In genomic region chr11:13260196-13260962, GRCh38 we compare ENCODE assay signal across 11 cellular contexts. TPM values are rescaled to one million over a fixed set of nuclear protein-coding genes. Genes with fewer than 3 reads are reported as not detected.
DNase-seq lines count a peak whose midpoint lies in the region; ATAC-seq, FAIRE-seq and TF ChIP-seq lines count a peak whose summit lies in the region.
"Had no signal": no experiment of that assay in that cellular context is flagged by ENCODE, and none has a peak within 500 bp of the region (broad histone marks: within the 10 kb centered on the region; RNA-seq: fewer than 3 reads in every experiment).

No MANE protein-coding gene starts in this region.

- H3K9me2 ChIP-seq in SK-N-SH: no peaks in the 10 kb centered on the region
- no peaks in the 10 kb centered on the region for H3K9me2 ChIP-seq in OCI-LY7 (ENCODE audit: insufficient read depth, low read length)

- ATAC-seq in SK-N-SH treated with all-trans-retinoic acid at 6 μM for 48 hours (no peak), HG03159 (IDR thresholded peaks at IDR 0.05; ENCODE audit: unreplicated experiment) (no peak)

- H3K4me2 ChIP-seq in SK-N-SH (peak overlapping the region; percentile 49), astrocyte (ENCODE audit: low read length) (peak overlapping the region; percentile 73), OCI-LY7 (ENCODE audit: low read length) (no peak overlapping the region)

- H3K27me3 ChIP-seq in SK-N-SH (ENCODE audit: insufficient read depth) (no peaks in the 10 kb centered on the region), astrocyte (ENCODE audit: insufficient read depth, low read length) (no peaks in the 10 kb centered on the region)
- H3K27me3 ChIP-seq: body of pancreas had no signal

- DNase-seq in SK-N-SH: no peak
- peak; percentile 8 for DNase-seq in astrocyte (ENCODE audit: low read depth)
- DNase-seq in type B pancreatic cell (ENCODE audit: extremely low spot score, unreplicated experiment): no peak
- no peak for DNase-seq in OCI-LY7 (ENCODE audit: low spot score)
- no peak for DNase-seq in kidney tubule cell (ENCODE audit: low spot score)
- DNase-seq: NCI-H446 treated with DMSO at 0.1 percent for 48 hours had no signal

- 88% methylated on average over 7 of the region's 7 CpGs for WGBS in SK-N-SH (ENCODE audit: low lambda C conversion rate)
- WGBS in mesodermal cell (ENCODE audit: insufficient coverage in 2 of 2), 2 experiments: 68 to 73% methylated on average over 5 to 6 of the region's 7 CpGs

- FAIRE-seq in astrocyte (lab: Jason Lieb, UNC): no peak

- intact Hi-C loops in OCI-LY7 (cut with micrococcal nuclease; ENCODE audit: unreplicated experiment): no loop called here

- H2AFZ ChIP-seq in SK-N-SH (ENCODE audit: low read depth) (peak overlapping the region; percentile 76; the same call in 1 of the 2 replicates), astrocyte (ENCODE audit: low read depth, low read length) (peak overlapping the region; percentile 15), OCI-LY7 (ENCODE audit: low read length) (no peak overlapping the region)

- no TSS peak for BruUV-seq in OCI-LY7 (replicated peaks; lab: Mats Ljungman, UMichigan)

- TF ChIP-seq EP300 in SK-N-SH (IDR thresholded peaks at IDR 0.05; ENCODE audit: borderline replicate concordance in 1 of 2, low read depth in 1 of 2, low read length in 1 of 2): no peak

- H3K27ac Mint-ChIP-seq in astrocyte (ENCODE audit: unreplicated experiment): peak overlapping the region; percentile 35
- H3K27ac Mint-ChIP-seq in type B pancreatic cell: peak overlapping the region; percentile 73

- H4K20me1 ChIP-seq in SK-N-SH (ENCODE audit: insufficient read depth) (no peaks in the 10 kb centered on the region), astrocyte (ENCODE audit: insufficient read depth, low read length) (no peaks in the 10 kb centered on the region), OCI-LY7 (ENCODE audit: insufficient read depth, low read length) (no peaks in the 10 kb centered on the region; the same call in 1 of the 2 replicates)

- TF ChIP-seq CTCF in SK-N-SH (IDR thresholded peaks at IDR 0.05) (no peak), astrocyte (IDR thresholded peaks at IDR 0.05; ENCODE audit: insufficient read depth, low read depth, low read length) (no peak), type B pancreatic cell (conservative IDR thresholded peaks at IDR 0.05) (no peak), OCI-LY7 (conservative IDR thresholded peaks at IDR 0.05; ENCODE audit: low read length) (no peak)

- H3K4me1 Mint-ChIP-seq in astrocyte (ENCODE audit: low read depth, unreplicated experiment) (peaks cover 39% of the 10 kb centered on the region), type B pancreatic cell (ENCODE audit: unreplicated experiment) (peaks cover 13% of the 10 kb centered on the region)

- H3F3A ChIP-seq in SK-N-SH (replicated peaks; ENCODE audit: insufficient read depth): peaks cover 18% of the 10 kb centered on the region

- TF ChIP-seq RAD21 in SK-N-SH (IDR thresholded peaks at IDR 0.05; ENCODE audit: low read length): no peak

- no peaks in the 10 kb centered on the region for H3K79me2 ChIP-seq in SK-N-SH (ENCODE audit: insufficient read depth)
- H3K79me2 ChIP-seq in astrocyte (ENCODE audit: insufficient read depth, low read length): no peaks in the 10 kb centered on the region
- H3K79me2 ChIP-seq in OCI-LY7 (ENCODE audit: insufficient read depth, low read depth, low read length): no peaks in the 10 kb centered on the region

- H3K36me3 ChIP-seq in SK-N-SH (replicated peaks in 1 of 2; ENCODE audit: control insufficient read depth in 1 of 2, insufficient read depth in 2 of 2, low read length in 1 of 2) (no peaks in the 10 kb centered on the region), astrocyte (ENCODE audit: insufficient read depth, low read length) (no peaks in the 10 kb centered on the region), mesodermal cell (ENCODE audit: control insufficient read depth, insufficient read depth, low read length) (no peaks in the 10 kb centered on the region), OCI-LY7 (ENCODE audit: insufficient read depth, low read length) (no peaks in the 10 kb centered on the region)

- H3K4me1 ChIP-seq in SK-N-SH (ENCODE audit: control insufficient read depth in 1 of 2, insufficient read depth in 2 of 2, low read depth in 1 of 2, low read length in 1 of 2) (peaks cover 7 to 23% of the 10 kb centered on the region in 2 experiments; a peak in 3 of 4 replicates), astrocyte (ENCODE audit: insufficient read depth, low read length) (peaks cover 23% of the 10 kb centered on the region), mesodermal cell (ENCODE audit: control insufficient read depth, insufficient read depth, low read length, poor library complexity, severe bottlenecking) (peaks cover 39% of the 10 kb centered on the region), OCI-LY7 (ENCODE audit: insufficient read depth, low read length, poor library complexity, severe bottlenecking) (no peaks in the 10 kb centered on the region)
- H3K4me1 ChIP-seq: body of pancreas had no signal

- no peaks in the 10 kb centered on the region for H3K9me3 Mint-ChIP-seq in astrocyte (ENCODE audit: unreplicated experiment)
- H3K9me3 Mint-ChIP-seq in type B pancreatic cell: no peaks in the 10 kb centered on the region
- H3K9me3 Mint-ChIP-seq: T-helper 1 cell treated with Interleukin-12 subunit alpha and Interleukin-12 subunit beta and Interleukin-4 antibody, amounts not matched to agents 30 μg/mL and 1 μg/mL, for 36 hours had no signal

- H3K27ac ChIP-seq in SK-N-SH (ENCODE audit: low read depth in 2 of 2, low read length in 1 of 2) (peak overlapping the region in 1 of 2 experiments; percentile 98; a peak in 2 of 4 replicates), astrocyte (ENCODE audit: low read depth, low read length) (peak overlapping the region; percentile 83), mesodermal cell (ENCODE audit: low read depth, low read length, severe bottlenecking) (peak overlapping the region; percentile 95), OCI-LY7 (ENCODE audit: low read depth, low read length, poor library complexity, severe bottlenecking) (no peak overlapping the region)

- CTCF ChIA-PET in SK-N-SH (lab: Yijun Ruan, JAX): interaction anchor here (0.6 to 3.5 kb wide), 5 partner anchors 22 to 90 kb away, joined by 3 to 12 read pairs (median 4); no protein-coding TSS in a partner anchor
- CTCF ChIA-PET in OCI-LY7 (lab: Charles Lee; ENCODE audit: unreplicated experiment): no interaction called here

- H3K36me3 Mint-ChIP-seq in astrocyte (ENCODE audit: low read depth, unreplicated experiment) (peaks cover 2% of the 10 kb centered on the region), type B pancreatic cell (no peaks in the 10 kb centered on the region)

- H3K9ac ChIP-seq in SK-N-SH: peak overlapping the region; percentile 74; the same call in 1 of the 2 replicates
- no peak overlapping the region for H3K9ac ChIP-seq in astrocyte (ENCODE audit: low read length)

- H3K4me3 Mint-ChIP-seq in astrocyte (ENCODE audit: unreplicated experiment) (no peak overlapping the region), type B pancreatic cell (peak overlapping the region; percentile 11)
- H3K4me3 Mint-ChIP-seq: T-helper 1 cell treated with Interleukin-12 subunit alpha and Interleukin-12 subunit beta and Interleukin-4 antibody, amounts not matched to agents 30 μg/mL and 1 μg/mL, for 36 hours had no signal

- H3K4me3 ChIP-seq in SK-N-SH (ENCODE audit: low read depth in 2 of 2, low read length in 1 of 2): no peak overlapping the region
- no peak overlapping the region for H3K4me3 ChIP-seq in astrocyte (ENCODE audit: insufficient read depth, low read depth, low read length)
- no peak overlapping the region for H3K4me3 ChIP-seq in mesodermal cell (ENCODE audit: extremely low read depth, insufficient read depth, low read length, poor library complexity, severe bottlenecking)
- H3K4me3 ChIP-seq in OCI-LY7 (ENCODE audit: low read depth, low read length, poor library complexity, severe bottlenecking): no peak overlapping the region
- H3K4me3 ChIP-seq: body of pancreas had no signal

- POLR2A ChIA-PET in SK-N-SH (lab: Yijun Ruan, JAX) (no interaction called here), OCI-LY7 (lab: Charles Lee) (interaction anchor here (0.7 kb wide), 1 partner anchor 381 kb away, joined by 3 read pairs; no protein-coding TSS in a partner anchor)

- no peaks in the 10 kb centered on the region for H3K9me3 ChIP-seq in SK-N-SH
- no peaks in the 10 kb centered on the region for H3K9me3 ChIP-seq in astrocyte (ENCODE audit: insufficient read depth, low read depth, low read length)
- H3K9me3 ChIP-seq in mesodermal cell (ENCODE audit: control insufficient read depth, low read length): no peaks in the 10 kb centered on the region
- no peaks in the 10 kb centered on the region for H3K9me3 ChIP-seq in OCI-LY7 (ENCODE audit: low read length)
- H3K9me3 ChIP-seq: body of pancreas had no signal

- H3K27me3 Mint-ChIP-seq in astrocyte (ENCODE audit: low read depth, unreplicated experiment) (peaks cover 1% of the 10 kb centered on the region), type B pancreatic cell (peaks cover 31% of the 10 kb centered on the region)

TF ChIP-seq in SK-N-SH, 30 proteins besides CTCF, POLR2A, EP300 and RAD21 (continues in another document):
- TF ChIP-seq RXRA (IDR thresholded peaks at IDR 0.05; ENCODE audit: borderline replicate concordance, low read depth): no peak

TF ChIP-seq in SK-N-SH treated with all-trans-retinoic acid at 6 μM for 48 hours, 23 proteins besides CTCF, POLR2A, EP300 and RAD21 (continues in another document):
- no peak for TF ChIP-seq CREB5 (CRISPR knock-in tag; IDR thresholded peaks at IDR 0.05; ENCODE audit: low read depth)
- no peak for TF ChIP-seq GLIS3 (CRISPR knock-in tag; IDR thresholded peaks at IDR 0.05)
- no peak for TF ChIP-seq TOX (CRISPR knock-in tag; IDR thresholded peaks at IDR 0.05; ENCODE audit: borderline replicate concordance)
- no peak for TF ChIP-seq BACH2 (CRISPR knock-in tag; IDR thresholded peaks at IDR 0.05; ENCODE audit: borderline replicate concordance)
- TF ChIP-seq ZFP30 (CRISPR knock-in tag; IDR thresholded peaks at IDR 0.05): no peak

RNA-seq across cellular contexts. Expression of gene BMAL1, which starts 17.2 kb away (rescaled TPM):
- polyA plus RNA-seq in SK-N-SH (2012; rRNA removed): 6.5 and 8.2 TPM in 2 replicates
- 7.0 and 7.3 TPM in 2 replicates for polyA plus RNA-seq in SK-N-SH (2012; cell fraction: cytosol; rRNA removed)
- polyA plus RNA-seq in SK-N-SH (2012; cell fraction: nucleus; rRNA removed): 12.0 and 14.1 TPM in 2 replicates
- 21.1 and 26.9 TPM in 2 replicates for total RNA-seq in astrocyte
- 9.7 TPM for polyA plus RNA-seq in mesodermal cell (2013, experiment 1 of 2)
- 9.6 TPM for polyA plus RNA-seq in mesodermal cell (2013, experiment 2 of 2)
- 7.3 and 9.5 TPM in 2 replicates for total RNA-seq in type B pancreatic cell (ENCODE audit: low replicate concordance)
- not detected in 2 replicates for total RNA-seq in OCI-LY7 (2014; rRNA removed; shearing (Covaris generic))
- not detected in 2 replicates for total RNA-seq in OCI-LY7 (2022)
